In genomic region chr19:57434386-57435061, GRCh38 we compare ENCODE assay signal across 8 cellular contexts. TPM values are rescaled to one million over a fixed set of nuclear protein-coding genes. Genes with fewer than 3 reads are reported as not detected.
DNase-seq lines count a peak whose midpoint lies in the region; ATAC-seq, FAIRE-seq and TF ChIP-seq lines count a peak whose summit lies in the region.

No MANE protein-coding gene starts in this region.

- H3F3A ChIP-seq in neural progenitor cell (ENCODE audit: low read depth): peaks cover 6% of the 10 kb centered on the region

- H4K20me1 ChIP-seq in BLaER1: peaks cover 38% of the 10 kb centered on the region
- H4K20me1 ChIP-seq in H1 (replicated peaks in 1 of 2; ENCODE audit: control insufficient read depth in 1 of 2, insufficient read depth in 2 of 2, low read length in 2 of 2): peaks cover 0 to 5% of the 10 kb centered on the region in 2 experiments
- H4K20me1 ChIP-seq in neural progenitor cell (ENCODE audit: low read depth): peaks cover 4% of the 10 kb centered on the region

- H3K9ac ChIP-seq in BLaER1: peak overlapping the region; percentile 89
- H3K9ac ChIP-seq in H1 (replicated peaks in 1 of 4; ENCODE audit: extremely low read depth in 1 of 4, low read depth in 3 of 4, low read length in 3 of 4): peak overlapping the region; percentile 77 to 94 (median 86)
- H3K9ac ChIP-seq in neural progenitor cell: no peak overlapping the region

- H3K27ac Mint-ChIP-seq in neural progenitor cell: peak overlapping the region; percentile 82

- peaks cover 15 to 38% of the 10 kb centered on the region in 2 experiments for H3K79me2 ChIP-seq in H1 (ENCODE audit: control insufficient read depth in 1 of 2, insufficient read depth in 2 of 2, low read length in 2 of 2)
- H3K79me2 ChIP-seq in neural progenitor cell (ENCODE audit: low read depth): peaks cover 47% of the 10 kb centered on the region

- POLR2A ChIA-PET in H1 (lab: Charles Lee; ENCODE audit: partially characterized antibody): interaction anchor here (0.8 to 7.0 kb wide), 22 partner anchors 9 to 476 kb away, joined by 3 to 49 read pairs (median 5); partner anchors contain the start of genes ZNF154, ZNF17, ZNF419 and ZNF548

- peak; percentile 68 for FAIRE-seq in H1 (lab: Jason Lieb, UNC)

- H2BK15ac ChIP-seq in H1 (ENCODE audit: low read length): 0 out of 2 replicates have a peak overlapping the region, but pooled peaks have one; percentile 54

- H3K23me2 ChIP-seq in H1 (ENCODE audit: low read depth, low read length): peaks cover 4% of the 10 kb centered on the region

- H2BK12ac ChIP-seq in H1 (ENCODE audit: low read depth, low read length): peak overlapping the region; percentile 13; the same call in 1 of the 2 replicates

- H3K4me1 Mint-ChIP-seq in neural progenitor cell: peaks cover 19% of the 10 kb centered on the region

- H3K4me3 ChIP-seq in BLaER1 (peak overlapping the region; percentile 90), NB4 (ENCODE audit: low read depth, low read length) (peak overlapping the region; percentile 64), H1 (ENCODE audit: extremely low read depth in 1 of 4, insufficient read depth in 2 of 4, low read depth in 3 of 4, low read length in 4 of 4) (peak overlapping the region; percentile 64 to 89 (median 81)), neural progenitor cell (peak overlapping the region; percentile 94)

- no peak overlapping the region for H2BK20ac ChIP-seq in H1 (ENCODE audit: low read length)

- peak overlapping the region; percentile 72 for H2BK5ac ChIP-seq in H1 (ENCODE audit: low read depth, low read length)

- peak overlapping the region; percentile 4 for H4K5ac ChIP-seq in H1 (ENCODE audit: insufficient read length, low read depth, low read length)

- no peaks in the 10 kb centered on the region for H3K27me3 ChIP-seq in BLaER1
- no peaks in the 10 kb centered on the region for H3K27me3 ChIP-seq in H1 (replicated peaks in 1 of 4; ENCODE audit: control insufficient read depth in 3 of 4, extremely low read depth in 1 of 4, insufficient read depth in 3 of 4, low read length in 3 of 4)
- no peaks in the 10 kb centered on the region for H3K27me3 ChIP-seq in neural progenitor cell

- peaks cover 52% of the 10 kb centered on the region for H3K9me3 Mint-ChIP-seq in neural progenitor cell

- H3K4me3 Mint-ChIP-seq in neural progenitor cell: peak overlapping the region; percentile 100

- TF ChIP-seq POLR2A in NB4 (IDR thresholded peaks at IDR 0.05; ENCODE audit: extremely low read depth, insufficient read length) (no peak), H1 (IDR thresholded peaks at IDR 0.05; ENCODE audit: control extremely low read depth in 1 of 2, low read depth in 2 of 2, low read length in 2 of 2) (no peak)

- H4K8ac ChIP-seq in H1 (ENCODE audit: extremely low read depth, insufficient read depth, low read length): no peak overlapping the region

- H3K4me2 ChIP-seq in BLaER1 (peak overlapping the region; percentile 77), H1 (ENCODE audit: insufficient read depth in 1 of 2, low read depth in 2 of 2, low read length in 2 of 2) (peak overlapping the region; percentile 68 to 73), neural progenitor cell (peak overlapping the region; percentile 91)

- 33% methylated on average over 15 of the region's 15 CpGs; no CpG with 5 or more reads in 1 of the 2 experiments for WGBS in H1 (ENCODE audit: extremely low coverage in 1 of 2, insufficient coverage in 1 of 2, insufficient read length in 1 of 2, insufficient replicate concordance in 2 of 2, low coverage in 1 of 2, low lambda C conversion rate in 2 of 2, missing lambda C conversion rate in 1 of 2), 2 experiments

- H3K56ac ChIP-seq in H1 (replicated peaks; ENCODE audit: insufficient read length, low read depth, low read length): peak overlapping the region; percentile 67

- no peak for DNase-seq in NB4 (ENCODE audit: low read depth)
- peak in 1 of 2 experiments; percentile 49 for DNase-seq in H1 (ENCODE audit: low read depth in 1 of 2, low spot score in 2 of 2)
- peak; percentile 13 for DNase-seq in neural progenitor cell (ENCODE audit: low spot score)
- DNase-seq in glomerular visceral epithelial cell (ENCODE audit: extremely low spot score): no peak
- DNase-seq in NCI-H1048 (lab: John Stamatoyannopoulos, UW): no peak
- DNase-seq in activated CD4-positive, alpha-beta T cell treated with anti-CD3 and anti-CD28 coated beads for 4 hours: no peak

- no peak for TF ChIP-seq EP300 in H1 (IDR thresholded peaks at IDR 0.05; ENCODE audit: borderline replicate concordance in 1 of 2, low read depth in 2 of 2, low read length in 2 of 2)

- no peak overlapping the region for H3K14ac ChIP-seq in H1 (ENCODE audit: insufficient read length)

- H3K79me1 ChIP-seq in H1 (ENCODE audit: low read depth, low read length): peaks cover 10% of the 10 kb centered on the region

- no peak overlapping the region for H2BK120ac ChIP-seq in H1 (replicated peaks; ENCODE audit: low read depth, low read length)

- TF ChIP-seq CTCF in NB4 (IDR thresholded peaks at IDR 0.05; ENCODE audit: low read depth, low read length) (no peak), H1 (IDR thresholded peaks at IDR 0.05; ENCODE audit: control extremely low read depth in 1 of 3, insufficient read depth in 1 of 3, low read depth in 1 of 3, low read length in 3 of 3) (no peak), neural progenitor cell (IDR thresholded peaks at IDR 0.05) (no peak)

- no peak overlapping the region for H2AK5ac ChIP-seq in H1 (ENCODE audit: low read depth, low read length)

- H3K36me3 Mint-ChIP-seq in neural progenitor cell: peaks cover 51% of the 10 kb centered on the region

- H3K23ac ChIP-seq in H1 (ENCODE audit: insufficient read length): no peak overlapping the region

- peak overlapping the region; percentile 33 for H3K18ac ChIP-seq in H1 (ENCODE audit: extremely low read depth, low read length)

- peak; percentile 4 for ATAC-seq in GM19467 (IDR thresholded peaks at IDR 0.05; ENCODE audit: unreplicated experiment)

- TF ChIP-seq RAD21 in H1 (IDR thresholded peaks at IDR 0.05 in 1 of 2, conservative IDR thresholded peaks at IDR 0.05 in 1 of 2; ENCODE audit: low read depth in 2 of 2, low read length in 2 of 2): no peak

- H3K27ac ChIP-seq in BLaER1 (peak overlapping the region; percentile 72), H1 (ENCODE audit: low read depth, low read length) (peak overlapping the region; percentile 76), neural progenitor cell (no peak overlapping the region)

- H3K27me3 Mint-ChIP-seq in neural progenitor cell (ENCODE audit: insufficient read depth, low read depth): peaks cover 9% of the 10 kb centered on the region

- peaks cover 27% of the 10 kb centered on the region for H3K4me1 ChIP-seq in BLaER1
- peaks cover 0 to 7% (median under 1%) of the 10 kb centered on the region in 4 experiments; a peak in 2 of 7 replicates for H3K4me1 ChIP-seq in H1 (replicated peaks in 1 of 4; ENCODE audit: control insufficient read depth in 3 of 4, insufficient read depth in 4 of 4, low read length in 3 of 4)
- H3K4me1 ChIP-seq in neural progenitor cell: peaks cover 6% of the 10 kb centered on the region

- no peak overlapping the region for H4K91ac ChIP-seq in H1 (replicated peaks; ENCODE audit: insufficient read length, low read length)

- H3K4ac ChIP-seq in H1 (replicated peaks; ENCODE audit: insufficient read length, low read depth, low read length): no peak overlapping the region

- CTCF ChIA-PET in H1 (lab: Charles Lee; ENCODE audit: partially characterized antibody): interaction anchor here (0.7 to 3.6 kb wide), 3 partner anchors 8 to 29 kb away, joined by 3 to 10 read pairs (median 3); no protein-coding TSS in a partner anchor

- peaks cover 20% of the 10 kb centered on the region for H3K36me3 ChIP-seq in BLaER1
- peaks cover 0 to 5% (median 3%) of the 10 kb centered on the region in 4 experiments; a peak in 2 of 8 replicates for H3K36me3 ChIP-seq in H1 (ENCODE audit: control insufficient read depth in 2 of 4, insufficient read depth in 4 of 4, low read length in 3 of 4)
- no peaks in the 10 kb centered on the region for H3K36me3 ChIP-seq in neural progenitor cell

- H3K9me3 ChIP-seq in BLaER1 (no peaks in the 10 kb centered on the region), H1 (ENCODE audit: insufficient read depth in 2 of 2, low read depth in 1 of 2, low read length in 1 of 2) (no peaks in the 10 kb centered on the region; a peak in 1 of 4 replicates), neural progenitor cell (ENCODE audit: low read depth) (no peaks in the 10 kb centered on the region)

- H2AFZ ChIP-seq in H1 (ENCODE audit: low read length) (peak overlapping the region; percentile 52; the same call in 1 of the 2 replicates), neural progenitor cell (replicated peaks) (peak overlapping the region; percentile 86)

RNA-seq across cellular contexts. Expression of gene ZNF749, which starts 0.6 kb away (rescaled TPM):
- total RNA-seq in H1 (2021; fragmentation: NEBNext Ultra II Directional; extraction: Animal tissue kit (Norgen Biotek cat#: 25700)): 24.4 and 30.3 TPM in 2 replicates
- 15.2 and 20.4 TPM in 2 replicates for polyA plus RNA-seq in H1 (2011; rRNA removed)
- 19.3 TPM for polyA plus RNA-seq in H1 (2011; cell fraction: cytosol; rRNA removed)
- 26.8 TPM for polyA plus RNA-seq in H1 (2011; cell fraction: nucleus; rRNA removed)
- polyA plus RNA-seq in H1 (2012, experiment 1 of 2): 17.4 to 18.3 TPM (median 18.1 TPM) in 4 replicates
- 13.4 TPM for polyA plus RNA-seq in H1 (2012, experiment 2 of 2)
- polyA plus RNA-seq in H1 (2013, experiment 1 of 2): 26.0 TPM
- 26.6 TPM for polyA plus RNA-seq in H1 (2013, experiment 2 of 2)
- polyA minus RNA-seq in H1 (2011; rRNA and poly(A)+ RNA removed): 30.4 and 45.7 TPM in 2 replicates
- 20.7 TPM for polyA minus RNA-seq in H1 (2011; cell fraction: cytosol; rRNA and poly(A)+ RNA removed)
- polyA minus RNA-seq in H1 (2011; cell fraction: nucleus; rRNA and poly(A)+ RNA removed): 35.9 TPM
- total RNA-seq in neural progenitor cell (ENCODE audit: low replicate concordance): 11.7 and 13.8 TPM in 2 replicates

RNA-seq across cellular contexts. Expression of gene VN1R1, which starts 22.4 kb away (rescaled TPM):
- 1.4 and 1.8 TPM in 2 replicates for total RNA-seq in H1 (2021; fragmentation: NEBNext Ultra II Directional; extraction: Animal tissue kit (Norgen Biotek cat#: 25700))
- 0.57 and 0.71 TPM in 2 replicates for polyA plus RNA-seq in H1 (2011; rRNA removed)
- polyA plus RNA-seq in H1 (2011; cell fraction: cytosol; rRNA removed): 0.88 TPM
- polyA plus RNA-seq in H1 (2011; cell fraction: nucleus; rRNA removed): 1.3 TPM
- polyA plus RNA-seq in H1 (2012, experiment 1 of 2): 1.2 to 2.4 TPM (median 1.7 TPM) in 4 replicates
- 0.28 TPM for polyA plus RNA-seq in H1 (2012, experiment 2 of 2)
- 1.5 TPM for polyA plus RNA-seq in H1 (2013, experiment 1 of 2)
- polyA plus RNA-seq in H1 (2013, experiment 2 of 2): 1.3 TPM
- polyA minus RNA-seq in H1 (2011; rRNA and poly(A)+ RNA removed): 1.9 TPM in 2 replicates
- polyA minus RNA-seq in H1 (2011; cell fraction: cytosol; rRNA and poly(A)+ RNA removed): not detected
- 2.1 TPM for polyA minus RNA-seq in H1 (2011; cell fraction: nucleus; rRNA and poly(A)+ RNA removed)
- total RNA-seq in neural progenitor cell (ENCODE audit: low replicate concordance): 1.7 and 4.4 TPM in 2 replicates

RNA-seq across cellular contexts. Expression of gene ZNF17, which starts 23.6 kb away (rescaled TPM):
- 7.9 and 10.2 TPM in 2 replicates for total RNA-seq in H1 (2021; fragmentation: NEBNext Ultra II Directional; extraction: Animal tissue kit (Norgen Biotek cat#: 25700))
- 3.8 and 3.9 TPM in 2 replicates for polyA plus RNA-seq in H1 (2011; rRNA removed)
- 6.5 TPM for polyA plus RNA-seq in H1 (2011; cell fraction: cytosol; rRNA removed)
- 6.3 TPM for polyA plus RNA-seq in H1 (2011; cell fraction: nucleus; rRNA removed)
- 4.2 to 6.3 TPM (median 5.8 TPM) in 4 replicates for polyA plus RNA-seq in H1 (2012, experiment 1 of 2)
- 1.1 TPM for polyA plus RNA-seq in H1 (2012, experiment 2 of 2)
- polyA plus RNA-seq in H1 (2013, experiment 1 of 2): 5.3 TPM
- polyA plus RNA-seq in H1 (2013, experiment 2 of 2): 4.4 TPM
- 13.0 and 20.9 TPM in 2 replicates for polyA minus RNA-seq in H1 (2011; rRNA and poly(A)+ RNA removed)
- 4.9 TPM for polyA minus RNA-seq in H1 (2011; cell fraction: cytosol; rRNA and poly(A)+ RNA removed)
- 18.9 TPM for polyA minus RNA-seq in H1 (2011; cell fraction: nucleus; rRNA and poly(A)+ RNA removed)
- total RNA-seq in neural progenitor cell (ENCODE audit: low replicate concordance): 8.5 and 10.8 TPM in 2 replicates

RNA-seq across cellular contexts. Expression of gene ZNF772, which starts 42.8 kb away (rescaled TPM):
- total RNA-seq in H1 (2021; fragmentation: NEBNext Ultra II Directional; extraction: Animal tissue kit (Norgen Biotek cat#: 25700)): 15.2 and 15.7 TPM in 2 replicates
- polyA plus RNA-seq in H1 (2011; rRNA removed): 4.0 and 4.6 TPM in 2 replicates
- 7.5 TPM for polyA plus RNA-seq in H1 (2011; cell fraction: cytosol; rRNA removed)
- 10.2 TPM for polyA plus RNA-seq in H1 (2011; cell fraction: nucleus; rRNA removed)
- 6.6 to 8.3 TPM (median 7.3 TPM) in 4 replicates for polyA plus RNA-seq in H1 (2012, experiment 1 of 2)
- 0.62 TPM for polyA plus RNA-seq in H1 (2012, experiment 2 of 2)
- polyA plus RNA-seq in H1 (2013, experiment 1 of 2): 8.4 TPM
- polyA plus RNA-seq in H1 (2013, experiment 2 of 2): 7.8 TPM
- polyA minus RNA-seq in H1 (2011; rRNA and poly(A)+ RNA removed): 24.0 and 36.0 TPM in 2 replicates
- polyA minus RNA-seq in H1 (2011; cell fraction: cytosol; rRNA and poly(A)+ RNA removed): 15.3 TPM
- 25.1 TPM for polyA minus RNA-seq in H1 (2011; cell fraction: nucleus; rRNA and poly(A)+ RNA removed)
- 33.3 and 34.5 TPM in 2 replicates for total RNA-seq in neural progenitor cell (ENCODE audit: low replicate concordance)

RNA-seq across cellular contexts. Expression of gene ZNF548, which starts 44.9 kb away (rescaled TPM):
- total RNA-seq in H1 (2021; fragmentation: NEBNext Ultra II Directional; extraction: Animal tissue kit (Norgen Biotek cat#: 25700)): 8.9 and 9.9 TPM in 2 replicates
- polyA plus RNA-seq in H1 (2011; rRNA removed): 7.4 TPM in 2 replicates
- polyA plus RNA-seq in H1 (2011; cell fraction: cytosol; rRNA removed): 9.1 TPM
- 8.3 TPM for polyA plus RNA-seq in H1 (2011; cell fraction: nucleus; rRNA removed)
- 6.1 to 9.0 TPM (median 8.1 TPM) in 4 replicates for polyA plus RNA-seq in H1 (2012, experiment 1 of 2)
- polyA plus RNA-seq in H1 (2012, experiment 2 of 2): 1.0 TPM
- 3.8 TPM for polyA plus RNA-seq in H1 (2013, experiment 1 of 2)
- 3.8 TPM for polyA plus RNA-seq in H1 (2013, experiment 2 of 2)
- polyA minus RNA-seq in H1 (2011; rRNA and poly(A)+ RNA removed): 18.5 and 24.3 TPM in 2 replicates
- polyA minus RNA-seq in H1 (2011; cell fraction: cytosol; rRNA and poly(A)+ RNA removed): 6.2 TPM
- 5.0 TPM for polyA minus RNA-seq in H1 (2011; cell fraction: nucleus; rRNA and poly(A)+ RNA removed)
- total RNA-seq in neural progenitor cell (ENCODE audit: low replicate concordance): 17.7 and 18.7 TPM in 2 replicates
